In genomic region chr4:8403173-8403753, GRCh38 we compare ENCODE assay signal across 8 cellular contexts. TPM values are rescaled to one million over a fixed set of nuclear protein-coding genes. Genes with fewer than 3 reads are reported as not detected.
DNase-seq lines count a peak whose midpoint lies in the region; ATAC-seq, FAIRE-seq and TF ChIP-seq lines count a peak whose summit lies in the region.

No MANE protein-coding gene starts in this region.

- peak; percentile 78 for DNase-seq in A673 (ENCODE audit: low spot score)
- DNase-seq in GM12891 (ENCODE audit: insufficient read length, low spot score): peak; percentile 72
- DNase-seq in NCI-H2171 (lab: John Stamatoyannopoulos, UW): peak; percentile 35
- DNase-seq in activated CD4-positive, alpha-beta T cell treated with anti-CD3 and anti-CD28 coated beads, Interleukin-2, amount 10 ng/mL, durations not matched to agents 24 days and 14 days: peak; percentile 82
- DNase-seq in effector CD4-positive, alpha-beta T cell: peak; percentile 24
- peak; percentile 85 for DNase-seq in lung (ENCODE audit: low spot score)
- peak; percentile 11 to 13 for DNase-seq in stimulated activated CD8-positive, alpha-beta memory T cell treated with anti-CD3 and anti-CD28 coated beads, Interleukin-4, amount 100 ng/mL, for 1 hour (ENCODE audit: low read depth in 2 of 2, low spot score in 1 of 2)

- WGBS in lung, 2 donors: 43 to 47% methylated on average over 12 of the region's 12 CpGs

- no TSS peak for BruUV-seq in A673 (replicated peaks; lab: Mats Ljungman, UMichigan)

- no peak overlapping the region for H3K27ac ChIP-seq in A673 (ENCODE audit: low read depth, low read length, poor library complexity, severe bottlenecking)
- H3K27ac ChIP-seq in lung (ENCODE audit: low read depth in 1 of 2, low read length in 1 of 2): no peak overlapping the region

- no peak for TF ChIP-seq POLR2A in GM12891 (IDR thresholded peaks at IDR 0.05; ENCODE audit: low read depth, low read length)

- H3K4me1 Mint-ChIP-seq in activated CD4-positive, alpha-beta T cell treated with anti-CD3 and anti-CD28 coated beads, Interleukin-2, amount 10 ng/mL, durations not matched to agents 24 days and 14 days: no peaks in the 10 kb centered on the region

- CTCF ChIA-PET in A673 (lab: Charles Lee): interaction anchor here (0.6 to 1.9 kb wide), 4 partner anchors 22 to 226 kb away, joined by 3 to 11 read pairs (median 5); no protein-coding TSS in a partner anchor

- TF ChIP-seq CTCF in A673 (conservative IDR thresholded peaks at IDR 0.05; ENCODE audit: low read depth, low read length) (peak; percentile 91), lung (IDR thresholded peaks at IDR 0.05; ENCODE audit: control extremely low read depth, extremely low read depth) (peak; percentile 73)

- no peaks in the 10 kb centered on the region for H3K27me3 ChIP-seq in A673 (replicated peaks; ENCODE audit: insufficient read depth, low read depth, low read length, poor library complexity)
- H3K27me3 ChIP-seq in lung (ENCODE audit: control insufficient read depth, insufficient read depth): no peaks in the 10 kb centered on the region

- no peaks in the 10 kb centered on the region for H3K36me3 ChIP-seq in A673 (ENCODE audit: insufficient read depth, low read length, poor library complexity, severe bottlenecking)
- peaks cover 3 to 31% of the 10 kb centered on the region in 2 donors for H3K36me3 ChIP-seq in lung (ENCODE audit: control insufficient read depth in 2 of 2, insufficient read depth in 2 of 2, low read length in 2 of 2)

- peak; percentile 90 for ATAC-seq in lung (ENCODE audit: insufficient read depth, low FRiP score)
- ATAC-seq in HG02938 (IDR thresholded peaks at IDR 0.05; ENCODE audit: unreplicated experiment): no peak

- intact Hi-C loops in A673 (cut with micrococcal nuclease; ENCODE audit: unreplicated experiment): loop anchor here (1.0 to 10.0 kb wide), 3 partner anchors 128 to 226 kb away; no protein-coding TSS in a partner anchor
- intact Hi-C loops in activated CD4-positive, alpha-beta T cell treated with anti-CD3 and anti-CD28 coated beads, Interleukin-2, amount 10 ng/mL, durations not matched to agents 24 days and 14 days (cut with micrococcal nuclease): loop anchor here (1.0 to 2.0 kb wide), 2 partner anchors 136 to 161 kb away; no protein-coding TSS in a partner anchor

- no peaks in the 10 kb centered on the region for H3K27me3 Mint-ChIP-seq in activated CD4-positive, alpha-beta T cell treated with anti-CD3 and anti-CD28 coated beads, Interleukin-2, amount 10 ng/mL, durations not matched to agents 24 days and 14 days

- H3K4me3 ChIP-seq in A673 (ENCODE audit: low read depth, low read length, poor library complexity, severe bottlenecking) (no peak overlapping the region), lung (no peak overlapping the region)

- POLR2A ChIA-PET in A673 (lab: Charles Lee; ENCODE audit: low non-redundant PET): no interaction called here

- H3K27ac Mint-ChIP-seq in activated CD4-positive, alpha-beta T cell treated with anti-CD3 and anti-CD28 coated beads, Interleukin-2, amount 10 ng/mL, durations not matched to agents 24 days and 14 days: no peak overlapping the region

- H3K9me3 Mint-ChIP-seq in activated CD4-positive, alpha-beta T cell treated with anti-CD3 and anti-CD28 coated beads, Interleukin-2, amount 10 ng/mL, durations not matched to agents 24 days and 14 days: no peaks in the 10 kb centered on the region

- H3K4me3 Mint-ChIP-seq in activated CD4-positive, alpha-beta T cell treated with anti-CD3 and anti-CD28 coated beads, Interleukin-2, amount 10 ng/mL, durations not matched to agents 24 days and 14 days: no peak overlapping the region

- H3K9me3 ChIP-seq in A673 (ENCODE audit: low read depth, low read length, poor library complexity, severe bottlenecking) (no peaks in the 10 kb centered on the region), lung (ENCODE audit: control insufficient read depth in 2 of 2, insufficient read depth in 1 of 2, low read length in 1 of 2) (no peaks in the 10 kb centered on the region)

- peak; percentile 54 for FAIRE-seq in GM12891 (lab: Jason Lieb, UNC)

- H3K4me1 ChIP-seq in A673 (ENCODE audit: insufficient read depth, low read length, poor library complexity, severe bottlenecking) (no peaks in the 10 kb centered on the region), lung (ENCODE audit: control insufficient read depth in 2 of 2, insufficient read depth in 2 of 2, low read length in 2 of 2) (peaks cover 0 to 4% of the 10 kb centered on the region in 2 donors)

- peaks cover 4% of the 10 kb centered on the region for H3K36me3 Mint-ChIP-seq in activated CD4-positive, alpha-beta T cell treated with anti-CD3 and anti-CD28 coated beads, Interleukin-2, amount 10 ng/mL, durations not matched to agents 24 days and 14 days (ENCODE audit: low read depth)

TF ChIP-seq in GM12891, 5 proteins besides CTCF, POLR2A, EP300 and RAD21:
- TF ChIP-seq POLR2AphosphoS5 (IDR thresholded peaks at IDR 0.05; ENCODE audit: low read depth, low read length): no peak
- TF ChIP-seq SPI1 (IDR thresholded peaks at IDR 0.05; ENCODE audit: low read depth, low read length): no peak
- TF ChIP-seq POU2F2 (IDR thresholded peaks at IDR 0.05; ENCODE audit: low read depth, low read length): no peak
- no peak for TF ChIP-seq TAF1 (IDR thresholded peaks at IDR 0.05; ENCODE audit: low read depth, low read length)
- no peak for TF ChIP-seq PAX5 (IDR thresholded peaks at IDR 0.05; ENCODE audit: insufficient read depth, low read length, severe bottlenecking)
TF ChIP-seq in GM12891: peak in this region for 0.

RNA-seq across cellular contexts. Expression of gene ACOX3, which starts 37.3 kb away (rescaled TPM):
- total RNA-seq in A673 (2021) (14.3 and 18.9 TPM in 2 replicates), lung (10 to 100 TPM; 26.9 to 32.2 TPM)
- 13.4 TPM for polyA plus RNA-seq in GM12891 (2012; ENCODE audit: low read depth, missing spikeins)
- total RNA-seq in activated CD4-positive, alpha-beta T cell treated with anti-CD3 and anti-CD28 coated beads, Interleukin-2, amount 10 ng/mL, durations not matched to agents 24 days and 14 days: 20.5 and 23.0 TPM in 2 replicates
- polyA plus RNA-seq in lung: 10 to 100 TPM; 15.6 to 16.1 TPM

RNA-seq across cellular contexts. Expression of gene TRMT44, which starts 37.3 kb away (rescaled TPM):
- 22.4 and 22.9 TPM in 2 replicates for total RNA-seq in A673 (2021)
- polyA plus RNA-seq in GM12891 (2012; ENCODE audit: low read depth, missing spikeins): 6.8 TPM
- total RNA-seq in activated CD4-positive, alpha-beta T cell treated with anti-CD3 and anti-CD28 coated beads, Interleukin-2, amount 10 ng/mL, durations not matched to agents 24 days and 14 days: 35.7 and 38.5 TPM in 2 replicates
- 10 to 100 TPM; 22.6 to 24.8 TPM for total RNA-seq in lung
- polyA plus RNA-seq in lung: 1 to 10 TPM; 7.3 to 7.4 TPM

Comparison
In these comparisons a context has a peak if more than half of its experiments do, and no peak if none do; other contexts are left out.
1. DNase-seq: peak in every context shown above with its lines; median percentile 85 in lung; 82 in activated CD4-positive, alpha-beta T cell treated with anti-CD3 and anti-CD28 coated beads, Interleukin-2, amount 10 ng/mL, durations not matched to agents 24 days and 14 days; 78 in A673; 72 in GM12891; 35 in NCI-H2171; 24 in effector CD4-positive, alpha-beta T cell; 12 in stimulated activated CD8-positive, alpha-beta memory T cell treated with anti-CD3 and anti-CD28 coated beads, Interleukin-4, amount 100 ng/mL, for 1 hour.